Comparison of ENCODE assay signal across 1 cellular context in genomic region chr5:132434391-132434790, GRCh38.
TF ChIP-seq lines count a peak whose summit lies in the region.

No MANE protein-coding gene starts in this region.

TF ChIP-seq in HepG2, 621 proteins besides CTCF, POLR2A, EP300 and RAD21:
- TF ChIP-seq, protein P1, sequence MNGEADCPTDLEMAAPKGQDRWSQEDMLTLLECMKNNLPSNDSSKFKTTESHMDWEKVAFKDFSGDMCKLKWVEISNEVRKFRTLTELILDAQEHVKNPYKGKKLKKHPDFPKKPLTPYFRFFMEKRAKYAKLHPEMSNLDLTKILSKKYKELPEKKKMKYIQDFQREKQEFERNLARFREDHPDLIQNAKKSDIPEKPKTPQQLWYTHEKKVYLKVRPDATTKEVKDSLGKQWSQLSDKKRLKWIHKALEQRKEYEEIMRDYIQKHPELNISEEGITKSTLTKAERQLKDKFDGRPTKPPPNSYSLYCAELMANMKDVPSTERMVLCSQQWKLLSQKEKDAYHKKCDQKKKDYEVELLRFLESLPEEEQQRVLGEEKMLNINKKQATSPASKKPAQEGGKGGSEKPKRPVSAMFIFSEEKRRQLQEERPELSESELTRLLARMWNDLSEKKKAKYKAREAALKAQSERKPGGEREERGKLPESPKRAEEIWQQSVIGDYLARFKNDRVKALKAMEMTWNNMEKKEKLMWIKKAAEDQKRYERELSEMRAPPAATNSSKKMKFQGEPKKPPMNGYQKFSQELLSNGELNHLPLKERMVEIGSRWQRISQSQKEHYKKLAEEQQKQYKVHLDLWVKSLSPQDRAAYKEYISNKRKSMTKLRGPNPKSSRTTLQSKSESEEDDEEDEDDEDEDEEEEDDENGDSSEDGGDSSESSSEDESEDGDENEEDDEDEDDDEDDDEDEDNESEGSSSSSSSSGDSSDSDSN (CRISPR knock-in tag; IDR thresholded peaks at IDR 0.05), result no peak; the same call in 1 of the 2 replicates
